Comparison of ENCODE assay signal across 1 cellular context in genomic region chr15:91946914-91947313, GRCh38.
TF ChIP-seq lines count a peak whose summit lies in the region.

No MANE protein-coding gene starts in this region.

TF ChIP-seq in IMR-90, 13 proteins besides CTCF, POLR2A, EP300 and RAD21 (continued from another document):
- TF ChIP-seq CEBPB (IDR thresholded peaks at IDR 0.05; ENCODE audit: low read depth, low read length) (no peak), MXI1 (IDR thresholded peaks at IDR 0.05; ENCODE audit: borderline replicate concordance, low read depth, low read length) (no peak), MAFK (IDR thresholded peaks at IDR 0.05; ENCODE audit: low read depth, low read length) (no peak), MAZ (IDR thresholded peaks at IDR 0.05; ENCODE audit: borderline replicate concordance, low read depth, low read length) (no peak), RFX5 (IDR thresholded peaks at IDR 0.05; ENCODE audit: low read depth, low read length) (no peak), USF2 (IDR thresholded peaks at IDR 0.05; ENCODE audit: low read depth, low read length) (no peak), SMC3 (IDR thresholded peaks at IDR 0.05; ENCODE audit: low read depth, low read length) (no peak)
